19 cellular contexts compared by ENCODE assay signal in the genomic region with DNA sequence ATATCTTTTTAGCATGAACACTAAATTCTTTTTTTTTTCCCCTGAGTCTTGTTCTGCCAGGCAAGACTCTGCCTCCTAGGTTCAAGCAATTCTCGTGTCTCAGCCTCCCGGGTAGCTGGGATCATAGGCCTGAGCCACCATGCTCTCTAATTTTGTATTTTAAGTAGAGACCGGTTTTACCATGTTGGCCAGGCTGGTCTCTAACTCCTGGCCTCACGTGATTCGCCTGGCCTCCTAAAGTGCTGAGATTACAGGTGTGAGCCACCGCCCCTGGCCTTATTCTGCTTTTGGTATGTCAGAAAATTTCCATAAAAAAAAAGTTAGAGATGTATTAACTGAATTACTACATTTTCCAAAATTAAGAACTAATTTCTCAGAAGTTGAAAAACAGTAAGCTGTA. TPM values are rescaled to one million over a fixed set of nuclear protein-coding genes. Genes with fewer than 3 reads are reported as not detected.
A peak's percentile ranks its signal among the peaks of the same experiment; 100 is the strongest.
DNase-seq lines count a peak whose midpoint lies in the region; ATAC-seq, FAIRE-seq and TF ChIP-seq lines count a peak whose summit lies in the region.
"Had no signal": no experiment of that assay in that cellular context is flagged by ENCODE, and none has a peak within 500 bp of the region (broad histone marks: within the 10 kb centered on the region; RNA-seq: fewer than 3 reads in every experiment).

No MANE protein-coding gene starts in this region.

- H3K4me3 Mint-ChIP-seq in activated CD4-positive, alpha-beta T cell treated with anti-CD3 and anti-CD28 coated beads, Interleukin-2, amount 10 ng/mL, durations not matched to agents 24 days and 14 days = peak overlapping the region; percentile 28
- no peak overlapping the region for H3K4me3 Mint-ChIP-seq in GM23338
- H3K4me3 Mint-ChIP-seq in astrocyte (ENCODE audit: unreplicated experiment) = no peak overlapping the region
- no peak overlapping the region for H3K4me3 Mint-ChIP-seq in stimulated activated effector memory CD8-positive, alpha-beta T cell treated with anti-CD3 and anti-CD28 coated beads, Interleukin-12 subunit alpha, Interleukin-12 subunit beta, amount 100 ng/mL, for 72 hours

- no peaks in the 10 kb centered on the region for H3K9me2 ChIP-seq in GM23338 (ENCODE audit: insufficient read depth)

- no peak for FAIRE-seq in astrocyte (lab: Jason Lieb, UNC)
- FAIRE-seq in kidney (lab: Jason Lieb, UNC) = no peak

- H3K9me3 Mint-ChIP-seq in activated CD4-positive, alpha-beta T cell treated with anti-CD3 and anti-CD28 coated beads, Interleukin-2, amount 10 ng/mL, durations not matched to agents 24 days and 14 days = no peaks in the 10 kb centered on the region
- H3K9me3 Mint-ChIP-seq in GM23338 (no peaks in the 10 kb centered on the region), astrocyte (ENCODE audit: unreplicated experiment) (no peaks in the 10 kb centered on the region)
- H3K9me3 Mint-ChIP-seq in stimulated activated effector memory CD8-positive, alpha-beta T cell treated with anti-CD3 and anti-CD28 coated beads, Interleukin-12 subunit alpha, Interleukin-12 subunit beta, amount 100 ng/mL, for 72 hours = no peaks in the 10 kb centered on the region

- no peaks in the 10 kb centered on the region for H3F3A ChIP-seq in GM23338 (replicated peaks; ENCODE audit: low read depth)

- peaks cover 61% of the 10 kb centered on the region for H3K36me3 Mint-ChIP-seq in activated CD4-positive, alpha-beta T cell treated with anti-CD3 and anti-CD28 coated beads, Interleukin-2, amount 10 ng/mL, durations not matched to agents 24 days and 14 days (ENCODE audit: low read depth)
- H3K36me3 Mint-ChIP-seq in GM23338 (ENCODE audit: low read depth) (peaks cover 58% of the 10 kb centered on the region), astrocyte (ENCODE audit: low read depth, unreplicated experiment) (peaks cover 2% of the 10 kb centered on the region)
- H3K36me3 Mint-ChIP-seq in stimulated activated effector memory CD8-positive, alpha-beta T cell treated with anti-CD3 and anti-CD28 coated beads, Interleukin-12 subunit alpha, Interleukin-12 subunit beta, amount 100 ng/mL, for 72 hours = peaks cover 96% of the 10 kb centered on the region

- H3K27ac Mint-ChIP-seq in activated CD4-positive, alpha-beta T cell treated with anti-CD3 and anti-CD28 coated beads, Interleukin-2, amount 10 ng/mL, durations not matched to agents 24 days and 14 days = no peak overlapping the region
- H3K27ac Mint-ChIP-seq in GM23338 = no peak overlapping the region
- H3K27ac Mint-ChIP-seq in astrocyte (ENCODE audit: unreplicated experiment) = peak overlapping the region; percentile 5
- H3K27ac Mint-ChIP-seq in stimulated activated effector memory CD8-positive, alpha-beta T cell treated with anti-CD3 and anti-CD28 coated beads, Interleukin-12 subunit alpha, Interleukin-12 subunit beta, amount 100 ng/mL, for 72 hours = peak overlapping the region; percentile 60

- no peak overlapping the region; the same call in 1 of the 2 replicates for H3K4me2 ChIP-seq in GM23338
- H3K4me2 ChIP-seq in astrocyte (ENCODE audit: low read length) = no peak overlapping the region

- H3K4me1 ChIP-seq in GM23338 (ENCODE audit: insufficient read depth) = peaks cover 9% of the 10 kb centered on the region; the same call in 1 of the 2 replicates
- H3K4me1 ChIP-seq in astrocyte (ENCODE audit: insufficient read depth, low read length) = no peaks in the 10 kb centered on the region
- H3K4me1 ChIP-seq in kidney (ENCODE audit: control insufficient read depth in 1 of 2, insufficient read depth in 1 of 2, low read depth in 1 of 2, low read length in 2 of 2) = no peaks in the 10 kb centered on the region
- H3K4me1 ChIP-seq: Peyer's patch had no signal

- no peak for TF ChIP-seq CTCF in GM23338 (conservative IDR thresholded peaks at IDR 0.05; ENCODE audit: low read depth in 2 of 2)
- no peak for TF ChIP-seq CTCF in astrocyte (IDR thresholded peaks at IDR 0.05; ENCODE audit: insufficient read depth, low read depth, low read length)
- TF ChIP-seq CTCF in kidney (IDR thresholded peaks at IDR 0.05; ENCODE audit: borderline replicate concordance, extremely low read depth, insufficient read depth) = no peak

- peaks cover 61% of the 10 kb centered on the region for H3K4me1 Mint-ChIP-seq in activated CD4-positive, alpha-beta T cell treated with anti-CD3 and anti-CD28 coated beads, Interleukin-2, amount 10 ng/mL, durations not matched to agents 24 days and 14 days
- H3K4me1 Mint-ChIP-seq in GM23338 (peaks cover 25% of the 10 kb centered on the region), astrocyte (ENCODE audit: low read depth, unreplicated experiment) (no peaks in the 10 kb centered on the region)
- H3K4me1 Mint-ChIP-seq in stimulated activated effector memory CD8-positive, alpha-beta T cell treated with anti-CD3 and anti-CD28 coated beads, Interleukin-12 subunit alpha, Interleukin-12 subunit beta, amount 100 ng/mL, for 72 hours = peaks cover 37% of the 10 kb centered on the region

- H3K9ac ChIP-seq in astrocyte (ENCODE audit: low read length) (no peak overlapping the region), kidney (ENCODE audit: low read length in 2 of 2) (no peak overlapping the region)
- H3K9ac ChIP-seq: KMS-11 had no signal

- H3K9me3 ChIP-seq in astrocyte (ENCODE audit: insufficient read depth, low read depth, low read length) = no peaks in the 10 kb centered on the region
- no peaks in the 10 kb centered on the region for H3K9me3 ChIP-seq in kidney (ENCODE audit: control insufficient read depth in 1 of 2, low read length in 2 of 2)
- H3K9me3 ChIP-seq: MG63, Peyer's patch had no signal

- H4K20me1 ChIP-seq in GM23338 (replicated peaks; ENCODE audit: insufficient read depth) = peaks cover 35% of the 10 kb centered on the region
- peaks cover 49% of the 10 kb centered on the region for H4K20me1 ChIP-seq in astrocyte (ENCODE audit: insufficient read depth, low read length)

- ATAC-seq in GM23338 (peak; percentile 26; the same call in 1 of the 3 replicates), HG03439 (IDR thresholded peaks at IDR 0.05; ENCODE audit: unreplicated experiment) (no peak), GM19395 (IDR thresholded peaks at IDR 0.05; ENCODE audit: unreplicated experiment) (no peak)
- ATAC-seq in stimulated activated effector memory CD8-positive, alpha-beta T cell treated with anti-CD3 and anti-CD28 coated beads, Interleukin-12 subunit alpha, Interleukin-12 subunit beta, amount 100 ng/mL, for 72 hours = no peak

- H3K36me3 ChIP-seq in GM23338 (ENCODE audit: insufficient read depth) = peaks cover 29% of the 10 kb centered on the region
- peaks cover 42% of the 10 kb centered on the region for H3K36me3 ChIP-seq in astrocyte (ENCODE audit: insufficient read depth, low read length)
- H3K36me3 ChIP-seq in kidney (ENCODE audit: control insufficient read depth in 1 of 2, insufficient read depth in 2 of 2, low read length in 2 of 2) = peaks cover 15 to 41% of the 10 kb centered on the region in 2 donors

- intact Hi-C loops in activated CD4-positive, alpha-beta T cell treated with anti-CD3 and anti-CD28 coated beads, Interleukin-2, amount 10 ng/mL, durations not matched to agents 24 days and 14 days (cut with micrococcal nuclease) = no loop called here
- intact Hi-C loops in kidney (cut with DNase I) = no loop called here

- H3K27ac ChIP-seq in GM23338 (ENCODE audit: low read depth) = no peak overlapping the region
- no peak overlapping the region for H3K27ac ChIP-seq in astrocyte (ENCODE audit: low read depth, low read length)
- H3K27ac ChIP-seq in kidney (ENCODE audit: low read depth in 2 of 2, low read length in 2 of 2) = no peak overlapping the region
- H3K27ac ChIP-seq: KMS-11, Peyer's patch had no signal

- peaks cover 26% of the 10 kb centered on the region; the same call in 1 of the 2 replicates for H3K79me2 ChIP-seq in GM23338 (replicated peaks; ENCODE audit: insufficient read depth)
- H3K79me2 ChIP-seq in astrocyte (ENCODE audit: insufficient read depth, low read length) = peaks cover 32% of the 10 kb centered on the region

- H3K4me3 ChIP-seq in GM23338 (no peak overlapping the region), astrocyte (ENCODE audit: insufficient read depth, low read depth, low read length) (no peak overlapping the region), kidney (ENCODE audit: low read length in 2 of 2) (no peak overlapping the region)
- H3K4me3 ChIP-seq: MG63, Peyer's patch had no signal

- H2AFZ ChIP-seq in GM23338 = no peak overlapping the region
- H2AFZ ChIP-seq in astrocyte (ENCODE audit: low read depth, low read length) = no peak overlapping the region

- no peaks in the 10 kb centered on the region for H3K27me3 Mint-ChIP-seq in activated CD4-positive, alpha-beta T cell treated with anti-CD3 and anti-CD28 coated beads, Interleukin-2, amount 10 ng/mL, durations not matched to agents 24 days and 14 days
- H3K27me3 Mint-ChIP-seq in GM23338 (ENCODE audit: insufficient read depth, low read depth, poor library complexity) (peaks cover 1% of the 10 kb centered on the region), astrocyte (ENCODE audit: low read depth, unreplicated experiment) (no peaks in the 10 kb centered on the region)

- DNase-seq in activated CD4-positive, alpha-beta T cell treated with anti-CD3 and anti-CD28 coated beads, Interleukin-2, amount 10 ng/mL, durations not matched to agents 24 days and 14 days = no peak
- DNase-seq in activated CD4-positive, alpha-beta T cell treated with anti-CD3 and anti-CD28 coated beads, Interleukin-2, amount 50 U/mL, for 4 hours = no peak
- DNase-seq in GM23338 (ENCODE audit: low spot score) (peak; percentile 22), astrocyte (ENCODE audit: low read depth) (no peak), kidney (no peak)
- DNase-seq in stimulated activated effector memory CD8-positive, alpha-beta T cell treated with anti-CD3 and anti-CD28 coated beads, Interleukin-12 subunit alpha, Interleukin-12 subunit beta, amount 100 ng/mL, for 72 hours (ENCODE audit: low spot score in 2 of 2) = no peak
- DNase-seq: 8988T, C1 segment of cervical spinal cord, DMS 273 treated with DMSO at 0.1 percent for 48 hours, MG63, NCI-H1105, NCI-H187, NCI-H446 treated with DMSO at 0.1 percent for 48 hours, NCI-H748 treated with DMSO at 0.1 percent for 48 hours, Peyer's patch, SHP77 had no signal

- H3K27me3 ChIP-seq in GM23338 (ENCODE audit: insufficient read depth) (no peaks in the 10 kb centered on the region), astrocyte (ENCODE audit: insufficient read depth, low read length) (no peaks in the 10 kb centered on the region)
- H3K27me3 ChIP-seq: MG63, Peyer's patch had no signal

TF ChIP-seq in GM23338, 12 proteins besides CTCF, POLR2A, EP300 and RAD21 (continues in another document):
- TF ChIP-seq ZNF114 (CRISPR knock-in tag; IDR thresholded peaks at IDR 0.05) (no peak), POLR2AphosphoS5 (IDR thresholded peaks at IDR 0.05; ENCODE audit: low read depth) (no peak), CREB1 (CRISPR knock-in tag; IDR thresholded peaks at IDR 0.05; ENCODE audit: low read depth) (no peak), NANOG (IDR thresholded peaks at IDR 0.05; ENCODE audit: borderline replicate concordance) (no peak), STAT1 (IDR thresholded peaks at IDR 0.05; ENCODE audit: unreplicated experiment) (no peak)

RNA-seq across cellular contexts. Expression of gene RAB11A, which starts 14.3 kb away (rescaled TPM):
- total RNA-seq in activated CD4-positive, alpha-beta T cell treated with anti-CD3 and anti-CD28 coated beads, Interleukin-2, amount 10 ng/mL, durations not matched to agents 24 days and 14 days = 163 TPM in 2 replicates
- 239 and 251 TPM in 2 replicates for total RNA-seq in GM23338 (2014; rRNA removed; shearing (Covaris generic))
- polyA plus RNA-seq in GM23338 (2016; fragmentation: Nextera tagmentation; extraction: Ambion mirVana) = 327 and 369 TPM in 2 replicates
- 233 and 247 TPM in 2 replicates for total RNA-seq in astrocyte
- total RNA-seq in kidney = 249 TPM
- polyA plus RNA-seq in kidney (ENCODE audit: insufficient read depth, low read depth, low replicate concordance) = 216 TPM

Comparison
In these comparisons a context has a peak if more than half of its experiments do, and no peak if none do; other contexts are left out.
1. H3K27ac Mint-ChIP-seq: peak in astrocyte (single experiment) and stimulated activated effector memory CD8-positive, alpha-beta T cell treated with anti-CD3 and anti-CD28 coated beads, Interleukin-12 subunit alpha, Interleukin-12 subunit beta, amount 100 ng/mL, for 72 hours (single experiment); none in activated CD4-positive, alpha-beta T cell treated with anti-CD3 and anti-CD28 coated beads, Interleukin-2, amount 10 ng/mL, durations not matched to agents 24 days and 14 days (single experiment) and GM23338 (single experiment).